Comparison of ENCODE assay signal across 13 cellular contexts in the genomic region with DNA sequence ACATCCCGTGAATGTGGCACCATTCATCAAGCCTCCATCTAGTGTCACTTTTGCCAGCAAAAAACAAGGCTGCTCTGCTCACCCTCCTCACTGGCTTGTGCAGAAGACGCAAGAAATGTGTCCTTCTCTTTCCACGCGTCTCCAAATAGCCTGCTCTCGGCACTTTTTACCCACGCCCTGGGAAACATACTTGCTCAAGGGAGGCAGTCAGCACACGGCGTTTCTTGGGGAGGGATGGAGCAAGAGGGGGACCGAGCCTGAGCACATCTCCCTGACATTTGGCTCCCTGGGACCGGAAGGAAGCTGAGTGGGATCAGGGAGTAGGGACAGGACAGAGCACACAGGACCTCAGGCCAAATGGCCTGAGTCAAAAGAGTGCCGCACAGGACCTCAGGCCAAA. TPM values are rescaled to one million over a fixed set of nuclear protein-coding genes. Genes with fewer than 3 reads are reported as not detected.
DNase-seq lines count a peak whose midpoint lies in the region; ATAC-seq and TF ChIP-seq lines count a peak whose summit lies in the region.
"Had no signal": no experiment of that assay in that cellular context is flagged by ENCODE, and none has a peak within 500 bp of the region (broad histone marks: within the 10 kb centered on the region; RNA-seq: fewer than 3 reads in every experiment).

No MANE protein-coding gene starts in this region.

- H3K27ac ChIP-seq in caudate nucleus (ENCODE audit: low read depth, low read length) (peak overlapping the region; percentile 52), skin epidermis (peak overlapping the region in 19 of 21 experiments; percentile 12 to 99 (median 83)), right atrium auricular region (no peak overlapping the region)
- H3K27ac ChIP-seq: gastroesophageal sphincter had no signal

- peaks cover 83% of the 10 kb centered on the region for H3K4me1 Mint-ChIP-seq in activated CD4-positive, alpha-beta T cell treated with anti-CD3 and anti-CD28 coated beads, Interleukin-2, amount 10 ng/mL, durations not matched to agents 24 days and 14 days
- peaks cover 67% of the 10 kb centered on the region for H3K4me1 Mint-ChIP-seq in T-helper 1 cell treated with Interleukin-12 subunit alpha and Interleukin-12 subunit beta and Interleukin-4 antibody, amounts not matched to agents 30 μg/mL and 1 μg/mL, for 36 hours (ENCODE audit: low read depth)

- peak overlapping the region; percentile 99 for H3K27ac Mint-ChIP-seq in activated CD4-positive, alpha-beta T cell treated with anti-CD3 and anti-CD28 coated beads, Interleukin-2, amount 10 ng/mL, durations not matched to agents 24 days and 14 days
- peak overlapping the region; percentile 97 for H3K27ac Mint-ChIP-seq in T-helper 1 cell treated with Interleukin-12 subunit alpha and Interleukin-12 subunit beta and Interleukin-4 antibody, amounts not matched to agents 30 μg/mL and 1 μg/mL, for 36 hours

- DNase-seq in activated CD4-positive, alpha-beta T cell treated with anti-CD3 and anti-CD28 coated beads, Interleukin-2, amount 10 ng/mL, durations not matched to agents 24 days and 14 days: peak; percentile 76
- no peak for DNase-seq in activated CD4-positive, alpha-beta T cell treated with anti-CD3 and anti-CD28 coated beads, Interleukin-2, amount 50 U/mL, for 1 hour
- DNase-seq in caudate nucleus (lab: John Stamatoyannopoulos, UW): no peak
- no peak for DNase-seq in mucosa of descending colon
- no peak for DNase-seq in right atrium auricular region (ENCODE audit: low spot score)
- DNase-seq: NCI-H2081 treated with DMSO at 0.1 percent for 48 hours, nucleus accumbens had no signal

- no peaks in the 10 kb centered on the region for H3K4me1 ChIP-seq in mucosa of descending colon (ENCODE audit: low read depth)
- peaks cover 0 to 9% of the 10 kb centered on the region in 2 donors for H3K4me1 ChIP-seq in right atrium auricular region

- peak overlapping the region in 4 of 7 experiments; percentile 4 to 65 (median 36) for H3K4me3 ChIP-seq in skin epidermis
- no peak overlapping the region for H3K4me3 ChIP-seq in mucosa of descending colon
- H3K4me3 ChIP-seq in right atrium auricular region: no peak overlapping the region
- H3K4me3 ChIP-seq: gastroesophageal sphincter, GM12878 had no signal

- no peaks in the 10 kb centered on the region for H3K27me3 Mint-ChIP-seq in activated CD4-positive, alpha-beta T cell treated with anti-CD3 and anti-CD28 coated beads, Interleukin-2, amount 10 ng/mL, durations not matched to agents 24 days and 14 days
- H3K27me3 Mint-ChIP-seq in T-helper 1 cell treated with Interleukin-12 subunit alpha and Interleukin-12 subunit beta and Interleukin-4 antibody, amounts not matched to agents 30 μg/mL and 1 μg/mL, for 36 hours (ENCODE audit: low read depth): no peaks in the 10 kb centered on the region

- ATAC-seq in HG03432 (IDR thresholded peaks at IDR 0.05; ENCODE audit: unreplicated experiment) (no peak), mucosa of descending colon (no peak)
- ATAC-seq: gastroesophageal sphincter, GM12878, Panc1 had no signal

- H3K27me3 ChIP-seq in right atrium auricular region: peaks cover 9 to 11% of the 10 kb centered on the region in 2 donors

- intact Hi-C loops in activated CD4-positive, alpha-beta T cell treated with anti-CD3 and anti-CD28 coated beads, Interleukin-2, amount 10 ng/mL, durations not matched to agents 24 days and 14 days (cut with micrococcal nuclease): loop anchor here (2.0 to 10.0 kb wide), 4 partner anchors 72 to 1557 kb away; no protein-coding TSS in a partner anchor
- intact Hi-C loops in mucosa of descending colon (cut with DNase I, micrococcal nuclease): loop anchor here in 1 of 2 donors (10.0 kb wide), 1 partner anchor 1130 kb away; no protein-coding TSS in a partner anchor

- no peak for TF ChIP-seq CTCF in mucosa of descending colon (IDR thresholded peaks at IDR 0.05)
- no peak for TF ChIP-seq CTCF in right atrium auricular region (IDR thresholded peaks at IDR 0.05)

- peaks cover 47% of the 10 kb centered on the region for H3K36me3 Mint-ChIP-seq in activated CD4-positive, alpha-beta T cell treated with anti-CD3 and anti-CD28 coated beads, Interleukin-2, amount 10 ng/mL, durations not matched to agents 24 days and 14 days (ENCODE audit: low read depth)
- H3K36me3 Mint-ChIP-seq in T-helper 1 cell treated with Interleukin-12 subunit alpha and Interleukin-12 subunit beta and Interleukin-4 antibody, amounts not matched to agents 30 μg/mL and 1 μg/mL, for 36 hours (ENCODE audit: low read depth): peaks cover 62% of the 10 kb centered on the region

- H3K36me3 ChIP-seq in mucosa of descending colon (ENCODE audit: low read depth): no peaks in the 10 kb centered on the region
- no peaks in the 10 kb centered on the region for H3K36me3 ChIP-seq in right atrium auricular region
- H3K36me3 ChIP-seq: gastroesophageal sphincter had no signal

- H3K9me3 Mint-ChIP-seq in activated CD4-positive, alpha-beta T cell treated with anti-CD3 and anti-CD28 coated beads, Interleukin-2, amount 10 ng/mL, durations not matched to agents 24 days and 14 days: no peaks in the 10 kb centered on the region
- H3K9me3 Mint-ChIP-seq in T-helper 1 cell treated with Interleukin-12 subunit alpha and Interleukin-12 subunit beta and Interleukin-4 antibody, amounts not matched to agents 30 μg/mL and 1 μg/mL, for 36 hours: no peaks in the 10 kb centered on the region

- peak overlapping the region; percentile 91 for H3K4me3 Mint-ChIP-seq in activated CD4-positive, alpha-beta T cell treated with anti-CD3 and anti-CD28 coated beads, Interleukin-2, amount 10 ng/mL, durations not matched to agents 24 days and 14 days
- peak overlapping the region; percentile 93 for H3K4me3 Mint-ChIP-seq in T-helper 1 cell treated with Interleukin-12 subunit alpha and Interleukin-12 subunit beta and Interleukin-4 antibody, amounts not matched to agents 30 μg/mL and 1 μg/mL, for 36 hours

- H3K9me3 ChIP-seq in mucosa of descending colon: no peaks in the 10 kb centered on the region
- H3K9me3 ChIP-seq in right atrium auricular region: no peaks in the 10 kb centered on the region
- H3K9me3 ChIP-seq: gastroesophageal sphincter had no signal

RNA-seq across cellular contexts. Expression of gene BCL11B, which starts 7.3 kb away (rescaled TPM):
- total RNA-seq in activated CD4-positive, alpha-beta T cell treated with anti-CD3 and anti-CD28 coated beads, Interleukin-2, amount 10 ng/mL, durations not matched to agents 24 days and 14 days: 48.2 and 48.5 TPM in 2 replicates
- total RNA-seq in mucosa of descending colon: 1 to 10 TPM; 2.5 to 5.6 (median 4.9) TPM
- total RNA-seq in right atrium auricular region: under 1 TPM; 0.19 to 0.43 TPM

Comparison
In these comparisons a context has a peak if more than half of its experiments do, and no peak if none do; other contexts are left out.
1. H3K27ac ChIP-seq: peak in caudate nucleus (single experiment) and skin epidermis (19 of 21); none in right atrium auricular region (0 of 2).
2. H3K4me3 ChIP-seq: peak in skin epidermis (4 of 7); none in mucosa of descending colon (single experiment) and right atrium auricular region (0 of 2).